ENCODE assay signal across 1 cellular context in the genomic region with DNA sequence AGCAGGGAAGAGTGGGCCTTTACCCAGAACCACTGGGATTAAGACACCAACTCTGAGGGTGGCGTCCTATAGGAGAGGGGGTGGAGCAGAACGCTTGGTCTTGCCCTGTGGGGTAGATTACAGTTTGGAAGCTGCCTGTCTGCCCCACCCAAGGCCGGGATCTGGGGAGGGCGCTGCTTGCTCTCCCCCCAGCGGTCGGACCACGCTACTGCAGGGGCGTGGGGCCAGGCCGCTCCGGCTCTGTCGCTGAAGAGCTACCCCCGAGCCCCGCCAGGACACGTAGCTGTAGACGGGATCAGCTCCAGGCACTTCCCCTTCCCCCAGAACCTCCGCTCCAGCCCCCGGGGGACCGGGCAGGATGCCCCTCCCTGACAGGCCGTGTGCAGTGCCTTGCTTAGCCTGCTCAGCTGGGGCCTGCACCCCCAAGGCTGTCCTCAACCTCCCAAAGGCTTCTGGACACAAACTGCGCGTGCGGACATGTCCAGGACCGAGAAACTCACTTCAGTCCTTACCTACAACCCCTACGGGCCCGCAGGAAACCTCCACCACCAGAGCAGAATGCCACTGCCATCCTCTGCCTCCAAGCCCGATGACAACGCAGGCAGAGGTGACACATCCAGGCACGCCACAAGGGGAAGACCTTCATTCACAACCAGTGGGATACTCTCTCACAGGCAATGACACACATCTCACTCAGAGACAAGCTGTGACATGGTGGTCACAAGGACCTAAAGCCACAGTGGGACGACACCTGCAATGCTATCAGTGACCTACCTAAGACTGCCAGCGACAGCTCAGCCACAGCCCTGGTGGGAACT.
TF ChIP-seq lines count a peak whose summit lies in the region.

No MANE protein-coding gene starts in this region.

TF ChIP-seq in K562, 482 proteins besides CTCF, POLR2A, EP300 and RAD21 (continued from another document and continues in another):
- TF ChIP-seq ZNF431 (CRISPR knock-in tag; IDR thresholded peaks at IDR 0.05) (peak; percentile 29; the same call in 1 of the 2 replicates), FOXJ2 (tag; IDR thresholded peaks at IDR 0.05) (no peak), TCFL5 (CRISPR knock-in tag; conservative IDR thresholded peaks at IDR 0.05) (no peak), ZNF384 (IDR thresholded peaks at IDR 0.05; ENCODE audit: low read depth, low read length) (peak; percentile 32; the same call in 1 of the 2 replicates), ZEB2 (IDR thresholded peaks at IDR 0.05) (no peak), SMARCA5 (IDR thresholded peaks at IDR 0.05) (0 out of 2 replicates have a peak, but pooled peaks have one; percentile 70), ETV6 (IDR thresholded peaks at IDR 0.05; ENCODE audit: borderline replicate concordance in 1 of 2, low read depth in 2 of 2, low read length in 1 of 2) (no peak), ETV6 (CRISPR knock-in tag; IDR thresholded peaks at IDR 0.05; ENCODE audit: borderline replicate concordance) (no peak), PTTG1 (tag; IDR thresholded peaks at IDR 0.05; ENCODE audit: low read depth) (no peak), YY1 (IDR thresholded peaks at IDR 0.05; ENCODE audit: borderline replicate concordance in 1 of 3, control insufficient read depth in 1 of 3, extremely low read depth in 1 of 3, insufficient read depth in 3 of 3, insufficient read length in 1 of 3, insufficient replicate concordance in 2 of 3, low read depth in 1 of 3, low read length in 2 of 3) (peak in 1 of 3 experiments; percentile 39), HDAC8 (tag; IDR thresholded peaks at IDR 0.05) (no peak), KDM2B (CRISPR knock-in tag; IDR thresholded peaks at IDR 0.05) (no peak; the same call in 1 of the 2 replicates), POLR2AphosphoS2 (IDR thresholded peaks at IDR 0.05; ENCODE audit: low read length) (no peak), MXI1 (IDR thresholded peaks at IDR 0.05; ENCODE audit: low read depth, low read length) (no peak), RBM17 (IDR thresholded peaks at IDR 0.05; ENCODE audit: borderline replicate concordance, low read depth, low read length) (no peak), GTF2A2 (tag; IDR thresholded peaks at IDR 0.05) (no peak)
- TF ChIP-seq, protein P1, sequence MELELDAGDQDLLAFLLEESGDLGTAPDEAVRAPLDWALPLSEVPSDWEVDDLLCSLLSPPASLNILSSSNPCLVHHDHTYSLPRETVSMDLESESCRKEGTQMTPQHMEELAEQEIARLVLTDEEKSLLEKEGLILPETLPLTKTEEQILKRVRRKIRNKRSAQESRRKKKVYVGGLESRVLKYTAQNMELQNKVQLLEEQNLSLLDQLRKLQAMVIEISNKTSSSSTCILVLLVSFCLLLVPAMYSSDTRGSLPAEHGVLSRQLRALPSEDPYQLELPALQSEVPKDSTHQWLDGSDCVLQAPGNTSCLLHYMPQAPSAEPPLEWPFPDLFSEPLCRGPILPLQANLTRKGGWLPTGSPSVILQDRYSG (tag; conservative IDR thresholded peaks at IDR 0.05; ENCODE audit: low read depth) = no peak
- TF ChIP-seq, protein P2, sequence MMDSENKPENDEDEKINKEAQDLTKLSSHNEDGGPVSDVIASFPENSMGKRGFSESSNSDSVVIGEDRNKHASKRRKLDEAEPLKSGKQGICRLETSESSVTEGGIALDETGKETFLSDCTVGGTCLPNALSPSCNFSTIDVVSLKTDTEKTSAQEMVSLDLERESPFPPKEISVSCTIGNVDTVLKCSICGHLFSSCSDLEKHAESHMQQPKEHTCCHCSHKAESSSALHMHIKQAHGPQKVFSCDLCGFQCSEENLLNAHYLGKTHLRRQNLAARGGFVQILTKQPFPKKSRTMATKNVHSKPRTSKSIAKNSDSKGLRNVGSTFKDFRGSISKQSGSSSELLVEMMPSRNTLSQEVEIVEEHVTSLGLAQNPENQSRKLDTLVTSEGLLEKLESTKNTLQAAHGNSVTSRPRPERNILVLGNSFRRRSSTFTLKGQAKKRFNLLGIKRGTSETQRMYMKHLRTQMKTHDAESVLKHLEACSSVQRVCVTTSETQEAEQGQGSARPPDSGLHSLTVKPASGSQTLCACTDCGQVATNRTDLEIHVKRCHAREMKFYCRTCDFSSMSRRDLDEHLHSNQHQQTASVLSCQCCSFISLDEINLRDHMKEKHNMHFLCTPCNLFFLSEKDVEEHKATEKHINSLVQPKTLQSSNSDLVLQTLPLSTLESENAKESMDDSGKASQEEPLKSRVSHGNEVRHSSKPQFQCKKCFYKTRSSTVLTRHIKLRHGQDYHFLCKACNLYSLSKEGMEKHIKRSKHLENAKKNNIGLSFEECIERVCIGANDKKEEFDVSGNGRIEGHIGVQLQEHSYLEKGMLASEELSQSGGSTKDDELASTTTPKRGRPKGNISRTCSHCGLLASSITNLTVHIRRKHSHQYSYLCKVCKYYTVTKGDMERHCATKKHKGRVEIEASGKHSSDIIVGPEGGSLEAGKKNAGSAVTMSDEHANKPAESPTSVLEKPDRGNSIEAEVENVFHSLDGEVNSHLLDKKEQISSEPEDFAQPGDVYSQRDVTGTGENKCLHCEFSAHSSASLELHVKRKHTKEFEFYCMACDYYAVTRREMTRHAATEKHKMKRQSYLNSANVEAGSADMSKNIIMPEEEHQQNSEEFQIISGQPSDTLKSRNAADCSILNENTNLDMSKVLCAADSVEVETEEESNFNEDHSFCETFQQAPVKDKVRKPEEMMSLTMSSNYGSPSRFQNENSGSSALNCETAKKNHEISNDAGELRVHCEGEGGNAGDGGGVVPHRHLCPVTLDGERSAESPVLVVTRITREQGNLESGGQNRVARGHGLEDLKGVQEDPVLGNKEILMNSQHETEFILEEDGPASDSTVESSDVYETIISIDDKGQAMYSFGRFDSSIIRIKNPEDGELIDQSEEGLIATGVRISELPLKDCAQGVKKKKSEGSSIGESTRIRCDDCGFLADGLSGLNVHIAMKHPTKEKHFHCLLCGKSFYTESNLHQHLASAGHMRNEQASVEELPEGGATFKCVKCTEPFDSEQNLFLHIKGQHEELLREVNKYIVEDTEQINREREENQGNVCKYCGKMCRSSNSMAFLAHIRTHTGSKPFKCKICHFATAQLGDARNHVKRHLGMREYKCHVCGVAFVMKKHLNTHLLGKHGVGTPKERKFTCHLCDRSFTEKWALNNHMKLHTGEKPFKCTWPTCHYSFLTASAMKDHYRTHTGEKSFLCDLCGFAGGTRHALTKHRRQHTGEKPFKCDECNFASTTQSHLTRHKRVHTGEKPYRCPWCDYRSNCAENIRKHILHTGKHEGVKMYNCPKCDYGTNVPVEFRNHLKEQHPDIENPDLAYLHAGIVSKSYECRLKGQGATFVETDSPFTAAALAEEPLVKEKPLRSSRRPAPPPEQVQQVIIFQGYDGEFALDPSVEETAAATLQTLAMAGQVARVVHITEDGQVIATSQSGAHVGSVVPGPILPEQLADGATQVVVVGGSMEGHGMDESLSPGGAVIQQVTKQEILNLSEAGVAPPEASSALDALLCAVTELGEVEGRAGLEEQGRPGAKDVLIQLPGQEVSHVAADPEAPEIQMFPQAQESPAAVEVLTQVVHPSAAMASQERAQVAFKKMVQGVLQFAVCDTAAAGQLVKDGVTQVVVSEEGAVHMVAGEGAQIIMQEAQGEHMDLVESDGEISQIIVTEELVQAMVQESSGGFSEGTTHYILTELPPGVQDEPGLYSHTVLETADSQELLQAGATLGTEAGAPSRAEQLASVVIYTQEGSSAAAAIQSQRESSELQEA (IDR thresholded peaks at IDR 0.05; ENCODE audit: low read depth) = no peak
- TF ChIP-seq, protein P3, sequence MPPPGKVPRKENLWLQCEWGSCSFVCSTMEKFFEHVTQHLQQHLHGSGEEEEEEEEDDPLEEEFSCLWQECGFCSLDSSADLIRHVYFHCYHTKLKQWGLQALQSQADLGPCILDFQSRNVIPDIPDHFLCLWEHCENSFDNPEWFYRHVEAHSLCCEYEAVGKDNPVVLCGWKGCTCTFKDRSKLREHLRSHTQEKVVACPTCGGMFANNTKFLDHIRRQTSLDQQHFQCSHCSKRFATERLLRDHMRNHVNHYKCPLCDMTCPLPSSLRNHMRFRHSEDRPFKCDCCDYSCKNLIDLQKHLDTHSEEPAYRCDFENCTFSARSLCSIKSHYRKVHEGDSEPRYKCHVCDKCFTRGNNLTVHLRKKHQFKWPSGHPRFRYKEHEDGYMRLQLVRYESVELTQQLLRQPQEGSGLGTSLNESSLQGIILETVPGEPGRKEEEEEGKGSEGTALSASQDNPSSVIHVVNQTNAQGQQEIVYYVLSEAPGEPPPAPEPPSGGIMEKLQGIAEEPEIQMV (tag; conservative IDR thresholded peaks at IDR 0.05; ENCODE audit: low read depth) = no peak
- TF ChIP-seq, protein P4, sequence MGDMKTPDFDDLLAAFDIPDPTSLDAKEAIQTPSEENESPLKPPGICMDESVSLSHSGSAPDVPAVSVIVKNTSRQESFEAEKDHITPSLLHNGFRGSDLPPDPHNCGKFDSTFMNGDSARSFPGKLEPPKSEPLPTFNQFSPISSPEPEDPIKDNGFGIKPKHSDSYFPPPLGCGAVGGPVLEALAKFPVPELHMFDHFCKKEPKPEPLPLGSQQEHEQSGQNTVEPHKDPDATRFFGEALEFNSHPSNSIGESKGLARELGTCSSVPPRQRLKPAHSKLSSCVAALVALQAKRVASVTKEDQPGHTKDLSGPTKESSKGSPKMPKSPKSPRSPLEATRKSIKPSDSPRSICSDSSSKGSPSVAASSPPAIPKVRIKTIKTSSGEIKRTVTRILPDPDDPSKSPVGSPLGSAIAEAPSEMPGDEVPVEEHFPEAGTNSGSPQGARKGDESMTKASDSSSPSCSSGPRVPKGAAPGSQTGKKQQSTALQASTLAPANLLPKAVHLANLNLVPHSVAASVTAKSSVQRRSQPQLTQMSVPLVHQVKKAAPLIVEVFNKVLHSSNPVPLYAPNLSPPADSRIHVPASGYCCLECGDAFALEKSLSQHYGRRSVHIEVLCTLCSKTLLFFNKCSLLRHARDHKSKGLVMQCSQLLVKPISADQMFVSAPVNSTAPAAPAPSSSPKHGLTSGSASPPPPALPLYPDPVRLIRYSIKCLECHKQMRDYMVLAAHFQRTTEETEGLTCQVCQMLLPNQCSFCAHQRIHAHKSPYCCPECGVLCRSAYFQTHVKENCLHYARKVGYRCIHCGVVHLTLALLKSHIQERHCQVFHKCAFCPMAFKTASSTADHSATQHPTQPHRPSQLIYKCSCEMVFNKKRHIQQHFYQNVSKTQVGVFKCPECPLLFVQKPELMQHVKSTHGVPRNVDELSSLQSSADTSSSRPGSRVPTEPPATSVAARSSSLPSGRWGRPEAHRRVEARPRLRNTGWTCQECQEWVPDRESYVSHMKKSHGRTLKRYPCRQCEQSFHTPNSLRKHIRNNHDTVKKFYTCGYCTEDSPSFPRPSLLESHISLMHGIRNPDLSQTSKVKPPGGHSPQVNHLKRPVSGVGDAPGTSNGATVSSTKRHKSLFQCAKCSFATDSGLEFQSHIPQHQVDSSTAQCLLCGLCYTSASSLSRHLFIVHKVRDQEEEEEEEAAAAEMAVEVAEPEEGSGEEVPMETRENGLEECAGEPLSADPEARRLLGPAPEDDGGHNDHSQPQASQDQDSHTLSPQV (IDR thresholded peaks at IDR 0.05) = peak; percentile 64
- TF ChIP-seq, protein P5, sequence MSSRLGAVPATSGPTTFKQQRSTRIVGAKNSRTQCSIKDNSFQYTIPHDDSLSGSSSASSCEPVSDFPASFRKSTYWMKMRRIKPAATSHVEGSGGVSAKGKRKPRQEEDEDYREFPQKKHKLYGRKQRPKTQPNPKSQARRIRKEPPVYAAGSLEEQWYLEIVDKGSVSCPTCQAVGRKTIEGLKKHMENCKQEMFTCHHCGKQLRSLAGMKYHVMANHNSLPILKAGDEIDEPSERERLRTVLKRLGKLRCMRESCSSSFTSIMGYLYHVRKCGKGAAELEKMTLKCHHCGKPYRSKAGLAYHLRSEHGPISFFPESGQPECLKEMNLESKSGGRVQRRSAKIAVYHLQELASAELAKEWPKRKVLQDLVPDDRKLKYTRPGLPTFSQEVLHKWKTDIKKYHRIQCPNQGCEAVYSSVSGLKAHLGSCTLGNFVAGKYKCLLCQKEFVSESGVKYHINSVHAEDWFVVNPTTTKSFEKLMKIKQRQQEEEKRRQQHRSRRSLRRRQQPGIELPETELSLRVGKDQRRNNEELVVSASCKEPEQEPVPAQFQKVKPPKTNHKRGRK (tag; IDR thresholded peaks at IDR 0.05) = no peak
- TF ChIP-seq, protein P6, sequence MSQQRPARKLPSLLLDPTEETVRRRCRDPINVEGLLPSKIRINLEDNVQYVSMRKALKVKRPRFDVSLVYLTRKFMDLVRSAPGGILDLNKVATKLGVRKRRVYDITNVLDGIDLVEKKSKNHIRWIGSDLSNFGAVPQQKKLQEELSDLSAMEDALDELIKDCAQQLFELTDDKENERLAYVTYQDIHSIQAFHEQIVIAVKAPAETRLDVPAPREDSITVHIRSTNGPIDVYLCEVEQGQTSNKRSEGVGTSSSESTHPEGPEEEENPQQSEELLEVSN (IDR thresholded peaks at IDR 0.05; ENCODE audit: borderline replicate concordance in 1 of 2, extremely low read depth in 1 of 2, insufficient read depth in 1 of 2, insufficient read length in 1 of 2, low read depth in 1 of 2, low read length in 1 of 2, poor library complexity in 1 of 2, severe bottlenecking in 1 of 2) = peak in 1 of 2 experiments; percentile 5
- TF ChIP-seq, protein P7, sequence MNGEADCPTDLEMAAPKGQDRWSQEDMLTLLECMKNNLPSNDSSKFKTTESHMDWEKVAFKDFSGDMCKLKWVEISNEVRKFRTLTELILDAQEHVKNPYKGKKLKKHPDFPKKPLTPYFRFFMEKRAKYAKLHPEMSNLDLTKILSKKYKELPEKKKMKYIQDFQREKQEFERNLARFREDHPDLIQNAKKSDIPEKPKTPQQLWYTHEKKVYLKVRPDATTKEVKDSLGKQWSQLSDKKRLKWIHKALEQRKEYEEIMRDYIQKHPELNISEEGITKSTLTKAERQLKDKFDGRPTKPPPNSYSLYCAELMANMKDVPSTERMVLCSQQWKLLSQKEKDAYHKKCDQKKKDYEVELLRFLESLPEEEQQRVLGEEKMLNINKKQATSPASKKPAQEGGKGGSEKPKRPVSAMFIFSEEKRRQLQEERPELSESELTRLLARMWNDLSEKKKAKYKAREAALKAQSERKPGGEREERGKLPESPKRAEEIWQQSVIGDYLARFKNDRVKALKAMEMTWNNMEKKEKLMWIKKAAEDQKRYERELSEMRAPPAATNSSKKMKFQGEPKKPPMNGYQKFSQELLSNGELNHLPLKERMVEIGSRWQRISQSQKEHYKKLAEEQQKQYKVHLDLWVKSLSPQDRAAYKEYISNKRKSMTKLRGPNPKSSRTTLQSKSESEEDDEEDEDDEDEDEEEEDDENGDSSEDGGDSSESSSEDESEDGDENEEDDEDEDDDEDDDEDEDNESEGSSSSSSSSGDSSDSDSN (IDR thresholded peaks at IDR 0.05; ENCODE audit: borderline replicate concordance in 1 of 2, low read depth in 2 of 2, low read length in 2 of 2) = peak in 1 of 2 experiments; percentile 19; a peak in 1 of 4 replicates
